Comparison of ENCODE assay signal across 9 cellular contexts in the genomic region with DNA sequence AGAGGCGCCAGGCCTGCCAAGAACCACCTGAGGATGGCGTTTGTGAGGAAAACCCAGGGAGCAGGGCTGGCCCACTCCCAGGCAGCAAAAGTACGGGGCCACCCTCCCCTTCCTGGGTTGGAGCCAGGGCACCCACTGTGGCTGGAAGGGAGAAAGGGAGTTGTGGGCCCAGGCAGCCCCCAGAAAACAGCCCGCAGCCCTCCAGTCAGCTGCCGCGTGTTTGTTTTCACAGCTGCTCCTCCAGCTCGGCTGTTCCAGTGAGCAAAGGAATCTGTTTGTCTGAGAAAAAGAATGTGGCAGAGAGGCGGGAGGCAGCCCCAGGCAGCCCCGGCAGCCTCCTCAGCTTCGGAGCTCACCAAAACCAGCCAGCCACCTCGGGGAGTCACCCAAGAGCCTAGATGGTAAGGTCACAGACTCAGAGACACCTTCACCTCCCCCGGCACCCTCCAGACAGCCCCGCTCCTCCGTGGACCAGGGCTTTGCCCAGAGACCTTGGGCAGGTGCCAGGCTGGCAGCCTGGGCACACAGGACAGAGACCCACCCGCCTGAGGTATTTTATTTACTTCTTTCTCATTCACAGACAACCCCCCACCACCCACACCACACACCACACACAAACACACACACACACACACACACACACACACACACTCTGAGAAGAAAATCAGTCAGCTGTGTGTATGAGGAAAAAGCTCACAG.
DNase-seq lines count a peak whose midpoint lies in the region; ATAC-seq and TF ChIP-seq lines count a peak whose summit lies in the region.
"Had no signal": no experiment of that assay in that cellular context is flagged by ENCODE, and none has a peak within 500 bp of the region (broad histone marks: within the 10 kb centered on the region; RNA-seq: fewer than 3 reads in every experiment).

No MANE protein-coding gene starts in this region.

- intact Hi-C loops in heart right ventricle (cut with DNase I) (no loop called here), sciatic nerve (cut with DNase I) (no loop called here)

- DNase-seq in HCEC 1CT = peak; percentile 37
- peak; percentile 39 for DNase-seq in SK-N-SH
- DNase-seq in heart right ventricle = peak in 1 of 2 donors; percentile 27
- DNase-seq in sciatic nerve (ENCODE audit: low spot score) = peak; percentile 64
- no peak for DNase-seq in GM19238 (ENCODE audit: insufficient read length, low spot score)
- no peak for DNase-seq in NCI-H774 (lab: John Stamatoyannopoulos, UW)

- no peak overlapping the region for H3K4me3 ChIP-seq in SK-N-SH (ENCODE audit: low read depth in 2 of 2, low read length in 1 of 2)
- no peak overlapping the region for H3K4me3 ChIP-seq in heart right ventricle
- H3K4me3 ChIP-seq: skin epidermis had no signal

- 25% methylated on average over 6 of the region's 15 CpGs for WGBS in SK-N-SH (ENCODE audit: low lambda C conversion rate)
- 28 to 37% methylated on average over 15 of the region's 15 CpGs for WGBS in heart right ventricle, 2 donors

- H3K27ac ChIP-seq in SK-N-SH (ENCODE audit: low read depth in 2 of 2, low read length in 1 of 2) (peak overlapping the region in 1 of 2 experiments; percentile 22; a peak in 1 of 4 replicates), heart right ventricle (peak overlapping the region in 7 of 10 donors; percentile 11 to 76 (median 58))

- H3K9me2 ChIP-seq in SK-N-SH = no peaks in the 10 kb centered on the region

- ATAC-seq in heart right ventricle (peak in 7 of 8 donors; percentile 23 to 73 (median 53)), sciatic nerve (peak; percentile 82), HG03280 (IDR thresholded peaks at IDR 0.05; ENCODE audit: unreplicated experiment) (no peak), HG03432 (IDR thresholded peaks at IDR 0.05; ENCODE audit: unreplicated experiment) (no peak)

- H3K27me3 ChIP-seq in SK-N-SH (ENCODE audit: insufficient read depth) (no peaks in the 10 kb centered on the region), heart right ventricle (peaks cover 0 to 5% (median 0%) of the 10 kb centered on the region in 7 donors)

- peak overlapping the region; percentile 44; the same call in 1 of the 2 replicates for H3K9ac ChIP-seq in SK-N-SH

- POLR2A ChIA-PET in SK-N-SH (lab: Yijun Ruan, JAX) = no interaction called here

- no peaks in the 10 kb centered on the region for H3K79me2 ChIP-seq in SK-N-SH (ENCODE audit: insufficient read depth)

- peak overlapping the region; percentile 49; the same call in 1 of the 2 replicates for H3K4me2 ChIP-seq in SK-N-SH

- H2AFZ ChIP-seq in SK-N-SH (ENCODE audit: low read depth) = peak overlapping the region; percentile 31; the same call in 1 of the 2 replicates

- H3K9me3 ChIP-seq in SK-N-SH = no peaks in the 10 kb centered on the region
- H3K9me3 ChIP-seq in heart right ventricle = no peaks in the 10 kb centered on the region

- H3K4me1 ChIP-seq in SK-N-SH (ENCODE audit: control insufficient read depth in 1 of 2, insufficient read depth in 2 of 2, low read depth in 1 of 2, low read length in 1 of 2) (peaks cover 25 to 31% of the 10 kb centered on the region in 2 experiments; a peak in 3 of 4 replicates), heart right ventricle (peaks cover 0 to 42% (median 15%) of the 10 kb centered on the region in 9 donors)

- no peaks in the 10 kb centered on the region for H4K20me1 ChIP-seq in SK-N-SH (ENCODE audit: insufficient read depth)

- CTCF ChIA-PET in SK-N-SH (lab: Yijun Ruan, JAX) = interaction anchor here (1.0 kb wide), 1 partner anchor 10 kb away, joined by 3 read pairs; no protein-coding TSS in a partner anchor

- TF ChIP-seq CTCF in SK-N-SH (IDR thresholded peaks at IDR 0.05) (no peak), heart right ventricle (IDR thresholded peaks at IDR 0.05) (no peak)

- no peak for TF ChIP-seq RAD21 in SK-N-SH (IDR thresholded peaks at IDR 0.05; ENCODE audit: low read length)

- H3F3A ChIP-seq in SK-N-SH (replicated peaks; ENCODE audit: insufficient read depth) = peaks cover 22% of the 10 kb centered on the region

- TF ChIP-seq EP300 in SK-N-SH (IDR thresholded peaks at IDR 0.05; ENCODE audit: borderline replicate concordance in 1 of 2, low read depth in 1 of 2, low read length in 1 of 2) = peak in 1 of 2 experiments; percentile 24; a peak in 1 of 4 replicates

- H3K36me3 ChIP-seq in SK-N-SH (replicated peaks in 1 of 2; ENCODE audit: control insufficient read depth in 1 of 2, insufficient read depth in 2 of 2, low read length in 1 of 2) (no peaks in the 10 kb centered on the region), heart right ventricle (no peaks in the 10 kb centered on the region)

TF ChIP-seq in SK-N-SH, 30 proteins besides CTCF, POLR2A, EP300 and RAD21:
- TF ChIP-seq, protein P1, sequence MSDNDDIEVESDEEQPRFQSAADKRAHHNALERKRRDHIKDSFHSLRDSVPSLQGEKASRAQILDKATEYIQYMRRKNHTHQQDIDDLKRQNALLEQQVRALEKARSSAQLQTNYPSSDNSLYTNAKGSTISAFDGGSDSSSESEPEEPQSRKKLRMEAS (IDR thresholded peaks at IDR 0.05; ENCODE audit: low read depth) = 0 out of 2 replicates have a peak, but pooled peaks have one; percentile 22
- TF ChIP-seq ELF1 (IDR thresholded peaks at IDR 0.05) = no peak
- TF ChIP-seq, protein P2, sequence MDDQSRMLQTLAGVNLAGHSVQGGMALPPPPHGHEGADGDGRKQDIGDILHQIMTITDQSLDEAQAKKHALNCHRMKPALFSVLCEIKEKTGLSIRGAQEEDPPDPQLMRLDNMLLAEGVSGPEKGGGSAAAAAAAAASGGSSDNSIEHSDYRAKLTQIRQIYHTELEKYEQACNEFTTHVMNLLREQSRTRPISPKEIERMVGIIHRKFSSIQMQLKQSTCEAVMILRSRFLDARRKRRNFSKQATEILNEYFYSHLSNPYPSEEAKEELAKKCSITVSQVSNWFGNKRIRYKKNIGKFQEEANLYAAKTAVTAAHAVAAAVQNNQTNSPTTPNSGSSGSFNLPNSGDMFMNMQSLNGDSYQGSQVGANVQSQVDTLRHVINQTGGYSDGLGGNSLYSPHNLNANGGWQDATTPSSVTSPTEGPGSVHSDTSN (IDR thresholded peaks at IDR 0.05) = peak; percentile 31; the same call in 1 of the 2 replicates
- TF ChIP-seq GATA2 (CRISPR knock-in tag; IDR thresholded peaks at IDR 0.05) = no peak
- TF ChIP-seq MXI1 (IDR thresholded peaks at IDR 0.05; ENCODE audit: low read depth, low read length) = no peak
- no peak for TF ChIP-seq SMC3 (IDR thresholded peaks at IDR 0.05; ENCODE audit: low read depth, low read length)
- TF ChIP-seq, protein P3, sequence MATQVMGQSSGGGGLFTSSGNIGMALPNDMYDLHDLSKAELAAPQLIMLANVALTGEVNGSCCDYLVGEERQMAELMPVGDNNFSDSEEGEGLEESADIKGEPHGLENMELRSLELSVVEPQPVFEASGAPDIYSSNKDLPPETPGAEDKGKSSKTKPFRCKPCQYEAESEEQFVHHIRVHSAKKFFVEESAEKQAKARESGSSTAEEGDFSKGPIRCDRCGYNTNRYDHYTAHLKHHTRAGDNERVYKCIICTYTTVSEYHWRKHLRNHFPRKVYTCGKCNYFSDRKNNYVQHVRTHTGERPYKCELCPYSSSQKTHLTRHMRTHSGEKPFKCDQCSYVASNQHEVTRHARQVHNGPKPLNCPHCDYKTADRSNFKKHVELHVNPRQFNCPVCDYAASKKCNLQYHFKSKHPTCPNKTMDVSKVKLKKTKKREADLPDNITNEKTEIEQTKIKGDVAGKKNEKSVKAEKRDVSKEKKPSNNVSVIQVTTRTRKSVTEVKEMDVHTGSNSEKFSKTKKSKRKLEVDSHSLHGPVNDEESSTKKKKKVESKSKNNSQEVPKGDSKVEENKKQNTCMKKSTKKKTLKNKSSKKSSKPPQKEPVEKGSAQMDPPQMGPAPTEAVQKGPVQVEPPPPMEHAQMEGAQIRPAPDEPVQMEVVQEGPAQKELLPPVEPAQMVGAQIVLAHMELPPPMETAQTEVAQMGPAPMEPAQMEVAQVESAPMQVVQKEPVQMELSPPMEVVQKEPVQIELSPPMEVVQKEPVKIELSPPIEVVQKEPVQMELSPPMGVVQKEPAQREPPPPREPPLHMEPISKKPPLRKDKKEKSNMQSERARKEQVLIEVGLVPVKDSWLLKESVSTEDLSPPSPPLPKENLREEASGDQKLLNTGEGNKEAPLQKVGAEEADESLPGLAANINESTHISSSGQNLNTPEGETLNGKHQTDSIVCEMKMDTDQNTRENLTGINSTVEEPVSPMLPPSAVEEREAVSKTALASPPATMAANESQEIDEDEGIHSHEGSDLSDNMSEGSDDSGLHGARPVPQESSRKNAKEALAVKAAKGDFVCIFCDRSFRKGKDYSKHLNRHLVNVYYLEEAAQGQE (IDR thresholded peaks at IDR 0.05; ENCODE audit: low read depth, low read length) = no peak
- TF ChIP-seq NFIC (IDR thresholded peaks at IDR 0.05; ENCODE audit: borderline replicate concordance) = 0 out of 2 replicates have a peak, but pooled peaks have one; percentile 19
- TF ChIP-seq RFX5 (IDR thresholded peaks at IDR 0.05; ENCODE audit: low read length) = no peak
- TF ChIP-seq TCF12 (IDR thresholded peaks at IDR 0.05) = peak; percentile 75
- TF ChIP-seq RCOR1 (IDR thresholded peaks at IDR 0.05; ENCODE audit: low read length) = no peak
- TF ChIP-seq, protein P4, sequence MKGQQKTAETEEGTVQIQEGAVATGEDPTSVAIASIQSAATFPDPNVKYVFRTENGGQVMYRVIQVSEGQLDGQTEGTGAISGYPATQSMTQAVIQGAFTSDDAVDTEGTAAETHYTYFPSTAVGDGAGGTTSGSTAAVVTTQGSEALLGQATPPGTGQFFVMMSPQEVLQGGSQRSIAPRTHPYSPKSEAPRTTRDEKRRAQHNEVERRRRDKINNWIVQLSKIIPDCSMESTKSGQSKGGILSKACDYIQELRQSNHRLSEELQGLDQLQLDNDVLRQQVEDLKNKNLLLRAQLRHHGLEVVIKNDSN (IDR thresholded peaks at IDR 0.05; ENCODE audit: borderline replicate concordance, low read depth) = no peak
- TF ChIP-seq EZH2phosphoT487 (IDR thresholded peaks at IDR 0.05; ENCODE audit: borderline replicate concordance, low read depth) = no peak
- no peak for TF ChIP-seq POLR2AphosphoS5 (IDR thresholded peaks at IDR 0.05; ENCODE audit: low read depth, low read length)
- no peak for TF ChIP-seq CHD2 (IDR thresholded peaks at IDR 0.05; ENCODE audit: low read length, partially characterized antibody)
- TF ChIP-seq GABPA (IDR thresholded peaks at IDR 0.05; ENCODE audit: low read depth) = no peak
- no peak for TF ChIP-seq JUND (IDR thresholded peaks at IDR 0.05)
- TF ChIP-seq SIN3A (IDR thresholded peaks at IDR 0.05; ENCODE audit: borderline replicate concordance, low read depth, low read length) = no peak
- no peak for TF ChIP-seq YY1 (IDR thresholded peaks at IDR 0.05; ENCODE audit: low read depth)
TF ChIP-seq in SK-N-SH: peak in this region for 4.

Comparison
In these comparisons a context has a peak if more than half of its experiments do, and no peak if none do; other contexts are left out.
1. DNase-seq: peak in HCEC 1CT (single experiment), SK-N-SH (single experiment) and sciatic nerve (single experiment); none in GM19238 (single experiment) and NCI-H774 (single experiment).
2. ATAC-seq: peak in heart right ventricle (7 of 8) and sciatic nerve (single experiment); none in HG03280 (single experiment) and HG03432 (single experiment).